Comparison of ENCODE assay signal across 30 cellular contexts in genomic region chr2:207401338-207401737, GRCh38.
"Had no signal": no experiment of that assay in that cellular context is flagged by ENCODE, and none has a peak within 500 bp of the region (broad histone marks: within the 10 kb centered on the region; RNA-seq: fewer than 3 reads in every experiment).

No MANE protein-coding gene starts in this region.

- ATAC-seq: activated CD4-positive, alpha-beta T cell treated with anti-CD3 and anti-CD28 coated beads for 36 hours; activated CD4-positive, CD25-positive, alpha-beta regulatory T cell treated with anti-CD3 and anti-CD28 coated beads, Interleukin-2, amount 50 U/mL, for 24 hours; activated CD8-positive, alpha-beta memory T cell treated with anti-CD3 and anti-CD28 coated beads, Interleukin-2, amount 10 ng/mL, durations not matched to agents 7 days and 5 days; activated CD8-positive, alpha-beta T cell treated with anti-CD3 and anti-CD28 coated beads, Interleukin-2, amount 10 ng/mL, durations not matched to agents 7 days and 5 days; activated naive CD8-positive, alpha-beta T cell treated with anti-CD3 and anti-CD28 coated beads, Interleukin-2, amount 50 U/mL, for 24 hours had no signal

- H3K36me3 ChIP-seq: cardiac muscle cell had no signal

- H3K4me3 ChIP-seq: cardiac muscle cell had no signal

- FAIRE-seq: bronchial epithelial cell, TTC549 had no signal

- H3K27me3 ChIP-seq: cardiac muscle cell had no signal

- H3K27ac ChIP-seq: cardiac muscle cell, VCaP had no signal

- DNase-seq: activated CD4-positive, alpha-beta memory T cell treated with anti-CD3 and anti-CD28 coated beads, Interleukin-2, amount 10 ng/mL, durations not matched to agents 7 days and 5 days; activated CD4-positive, alpha-beta T cell treated with anti-CD3 and anti-CD28 coated beads for 1 hour; activated CD4-positive, alpha-beta T cell treated with anti-CD3 and anti-CD28 coated beads for 36 hours; activated CD4-positive, alpha-beta T cell treated with anti-CD3 and anti-CD28 coated beads for 48 hours; activated CD4-positive, alpha-beta T cell treated with anti-CD3 and anti-CD28 coated beads, Interleukin-2, amount 10 ng/mL, durations not matched to agents 7 days and 5 days; activated CD4-positive, alpha-beta T cell treated with anti-CD3 and anti-CD28 coated beads, Interleukin-2, amount 50 U/mL, for 48 hours; activated CD4-positive, CD25-positive, alpha-beta regulatory T cell; activated CD8-positive, alpha-beta memory T cell treated with anti-CD3 and anti-CD28 coated beads for 24 hours; activated CD8-positive, alpha-beta memory T cell treated with anti-CD3 and anti-CD28 coated beads, Interleukin-2, amount 10 ng/mL, durations not matched to agents 7 days and 5 days; activated CD8-positive, alpha-beta memory T cell treated with anti-CD3 and anti-CD28 coated beads, Interleukin-2, amount 50 U/mL, for 48 hours; activated CD8-positive, alpha-beta T cell treated with anti-CD3 and anti-CD28 coated beads, Interleukin-2, amount 10 ng/mL, durations not matched to agents 7 days and 5 days; activated effector memory CD4-positive, alpha-beta T cell treated with Interleukin-2 at 50 U/mL for 16 hours; activated gamma-delta T cell; activated naive CD4-positive, alpha-beta T cell treated with anti-CD3 and anti-CD28 coated beads, Interleukin-2, amount 10 ng/mL, durations not matched to agents 7 days and 5 days; activated naive CD4-positive, alpha-beta T cell treated with Interleukin-2 at 50 U/mL for 16 hours; activated naive CD8-positive, alpha-beta T cell treated with anti-CD3 and anti-CD28 coated beads, Interleukin-2, amount 10 ng/mL, durations not matched to agents 7 days and 5 days; activated naive CD8-positive, alpha-beta T cell treated with anti-CD3 and anti-CD28 coated beads, Interleukin-2, amount 50 U/mL, for 24 hours; activated T-cell treated with anti-CD3 and anti-CD28 coated beads, Interleukin-2, amount 50 U/mL, for 24 hours; activated T-cell treated with anti-CD3 and anti-CD28 coated beads, Interleukin-2, amount 50 U/mL, for 48 hours; aorta; caudate nucleus; cerebellar nuclear complex; T-helper 1 cell; T-helper 2 cell; T-helper 9 cell had no signal
